In the genomic region with DNA sequence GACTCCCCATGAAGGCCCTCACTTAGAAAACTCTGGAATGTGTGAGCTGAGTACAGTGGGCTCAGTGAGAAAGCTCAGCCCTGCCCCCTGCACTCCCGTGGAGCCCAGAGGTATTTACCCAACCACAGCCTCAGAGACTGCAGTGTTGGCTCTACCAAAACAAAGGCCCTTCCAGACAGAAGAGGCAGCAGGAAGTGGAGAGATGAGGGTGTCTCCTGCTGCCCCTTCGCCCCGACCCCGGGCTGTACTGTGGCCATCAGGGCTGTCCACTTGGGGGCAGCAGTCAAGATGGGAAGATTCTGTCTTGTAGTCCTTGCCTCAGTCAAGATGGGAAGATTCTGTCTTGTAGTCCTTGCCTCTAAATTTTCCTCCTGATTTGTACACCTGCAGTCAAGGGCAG, we compare ENCODE assay signal across 14 cellular contexts.
DNase-seq lines count a peak whose midpoint lies in the region; ATAC-seq, FAIRE-seq and TF ChIP-seq lines count a peak whose summit lies in the region.
"Had no signal": no experiment of that assay in that cellular context is flagged by ENCODE, and none has a peak within 500 bp of the region (broad histone marks: within the 10 kb centered on the region; RNA-seq: fewer than 3 reads in every experiment).

No MANE protein-coding gene starts in this region.

- no peak overlapping the region for H3K9ac ChIP-seq in keratinocyte (ENCODE audit: control insufficient read depth, extremely low read depth, insufficient read depth, low read length)

- no peak overlapping the region for H3K4me2 ChIP-seq in keratinocyte (ENCODE audit: control insufficient read depth, extremely low read depth, insufficient read depth, low read depth, low read length)

- peak; percentile 35 for TF ChIP-seq CTCF in AG09309 (IDR thresholded peaks at IDR 0.05; ENCODE audit: control insufficient read depth, insufficient read depth, low read depth, low read length, missing control alignments)
- TF ChIP-seq CTCF in WTC11 (IDR thresholded peaks at IDR 0.05), result peak; percentile 38; the same call in 1 of the 2 replicates
- peak; percentile 17 to 61 (median 36) for TF ChIP-seq CTCF in keratinocyte (optimal IDR thresholded peaks at IDR 0.05 in 1 of 3, IDR thresholded peaks at IDR 0.05 in 1 of 3, conservative IDR thresholded peaks at IDR 0.05 in 1 of 3; ENCODE audit: extremely low read depth in 1 of 3, insufficient read depth in 2 of 3, low read length in 3 of 3)
- TF ChIP-seq CTCF in right atrium auricular region (IDR thresholded peaks at IDR 0.05), result no peak

- H3K9me3 Mint-ChIP-seq in WTC11, result no peaks in the 10 kb centered on the region
- H3K9me3 Mint-ChIP-seq: T-helper 1 cell treated with Interleukin-12 subunit alpha and Interleukin-12 subunit beta and Interleukin-4 antibody, amounts not matched to agents 30 μg/mL and 1 μg/mL, for 36 hours had no signal

- no peaks in the 10 kb centered on the region for H3K9me1 ChIP-seq in keratinocyte (ENCODE audit: control insufficient read depth, extremely low read depth, insufficient read depth, low read length)

- H3K4me3 Mint-ChIP-seq in WTC11, result no peak overlapping the region
- H3K4me3 Mint-ChIP-seq: activated naive CD8-positive, alpha-beta T cell; T-helper 1 cell treated with Interleukin-12 subunit alpha and Interleukin-12 subunit beta and Interleukin-4 antibody, amounts not matched to agents 30 μg/mL and 1 μg/mL, for 36 hours had no signal

- POLR2A ChIA-PET in HEK293T (lab: Yijun Ruan, JAX) (no interaction called here), WTC11 (lab: Charles Lee) (no interaction called here)

- H3K4me1 ChIP-seq in keratinocyte (ENCODE audit: control insufficient read depth, extremely low read depth, insufficient read depth, low read length), result peaks cover 6% of the 10 kb centered on the region
- no peaks in the 10 kb centered on the region for H3K4me1 ChIP-seq in right atrium auricular region
- H3K4me1 ChIP-seq: heart left ventricle had no signal

- H3K27ac Mint-ChIP-seq in WTC11, result no peak overlapping the region
- H3K27ac Mint-ChIP-seq: activated naive CD8-positive, alpha-beta T cell; T-helper 1 cell treated with Interleukin-12 subunit alpha and Interleukin-12 subunit beta and Interleukin-4 antibody, amounts not matched to agents 30 μg/mL and 1 μg/mL, for 36 hours had no signal

- CTCF ChIA-PET in HEK293T (lab: Yijun Ruan, JAX) (no interaction called here), WTC11 (lab: Charles Lee) (interaction anchor here (0.7 to 2.1 kb wide), 6 partner anchors 55 to 172 kb away, joined by 3 to 6 read pairs (median 4); no protein-coding TSS in a partner anchor)

- H3K36me3 Mint-ChIP-seq in WTC11, result no peaks in the 10 kb centered on the region
- H3K36me3 Mint-ChIP-seq: activated naive CD8-positive, alpha-beta T cell had no signal

- H3K27ac ChIP-seq in keratinocyte (ENCODE audit: control insufficient read depth, insufficient read depth, low read length), result no peak overlapping the region
- no peak overlapping the region for H3K27ac ChIP-seq in right atrium auricular region
- H3K27ac ChIP-seq: heart left ventricle, HL-60 had no signal

- no peak for DNase-seq in AG09309 (ENCODE audit: low read depth)
- DNase-seq in HEK293T (ENCODE audit: extremely low spot score), result peak; percentile 22
- DNase-seq in WTC11 (ENCODE audit: low spot score), result peak; percentile 65
- no peak for DNase-seq in keratinocyte (ENCODE audit: low read depth, low spot score)
- DNase-seq in NOMO-1 (lab: John Stamatoyannopoulos, UW; ENCODE audit: unreplicated experiment in 2 of 2), result no peak
- DNase-seq in right atrium auricular region (ENCODE audit: low spot score), result no peak
- DNase-seq in NCI-H510A (lab: John Stamatoyannopoulos, UW), result no peak
- DNase-seq: NK-92 treated with Interleukin-12 subunit alpha and Interleukin-12 subunit beta, amount 100 ng/mL, for 24 hours had no signal

- H3K36me3 ChIP-seq in keratinocyte (ENCODE audit: control insufficient read depth in 2 of 2, extremely low read depth in 1 of 2, insufficient read depth in 2 of 2, low read length in 2 of 2) (no peaks in the 10 kb centered on the region), right atrium auricular region (no peaks in the 10 kb centered on the region)
- H3K36me3 ChIP-seq: heart left ventricle had no signal

- FAIRE-seq in keratinocyte (lab: Jason Lieb, UNC), result no peak
- FAIRE-seq: GM12892 had no signal

- no peaks in the 10 kb centered on the region for H3K9me3 ChIP-seq in keratinocyte (ENCODE audit: control insufficient read depth, low read depth, low read length)
- H3K9me3 ChIP-seq in right atrium auricular region, result no peaks in the 10 kb centered on the region
- H3K9me3 ChIP-seq: heart left ventricle had no signal

- dilution Hi-C loops in keratinocyte (cut with MboI; ENCODE audit: extremely low pct_ligation_motif_present, low sequenced_read_pairs), result no loop called here

- peaks cover 11% of the 10 kb centered on the region for H3K4me1 Mint-ChIP-seq in WTC11

- H3K4me3 ChIP-seq in AG09309 (ENCODE audit: control insufficient read depth, low read depth, low read length) (no peak overlapping the region), keratinocyte (ENCODE audit: control insufficient read depth in 2 of 3, extremely low read depth in 1 of 3, insufficient read depth in 2 of 3, low read depth in 1 of 3, low read length in 3 of 3) (no peak overlapping the region), right atrium auricular region (no peak overlapping the region)
- H3K4me3 ChIP-seq: heart left ventricle had no signal

- H3K79me2 ChIP-seq in keratinocyte (ENCODE audit: control insufficient read depth, insufficient read depth, low read length), result no peaks in the 10 kb centered on the region

- H3K27me3 Mint-ChIP-seq in WTC11 (ENCODE audit: low read depth), result peaks cover 4% of the 10 kb centered on the region; the same call in 1 of the 2 replicates
- H3K27me3 Mint-ChIP-seq: activated naive CD8-positive, alpha-beta T cell had no signal

- H2AFZ ChIP-seq in keratinocyte (ENCODE audit: control insufficient read depth, low read length), result no peak overlapping the region

- H4K20me1 ChIP-seq in keratinocyte (ENCODE audit: control insufficient read depth, extremely low read depth, insufficient read depth, low read length), result no peaks in the 10 kb centered on the region

- H3K27me3 ChIP-seq in keratinocyte (ENCODE audit: control insufficient read depth, extremely low read depth, insufficient read depth, low read length) (peaks cover 22% of the 10 kb centered on the region), right atrium auricular region (no peaks in the 10 kb centered on the region)

- peak; percentile 92 for ATAC-seq in WTC11
- ATAC-seq in GM21381 (IDR thresholded peaks at IDR 0.05; ENCODE audit: unreplicated experiment), result no peak
- ATAC-seq: heart left ventricle had no signal

TF ChIP-seq in HEK293T, 16 proteins besides CTCF, POLR2A, EP300 and RAD21 (continues in another document):
- no peak for TF ChIP-seq HDGF (IDR thresholded peaks at IDR 0.05; ENCODE audit: borderline replicate concordance)
- no peak for TF ChIP-seq SP1 (IDR thresholded peaks at IDR 0.05)
- TF ChIP-seq SUZ12 (IDR thresholded peaks at IDR 0.05), result no peak
- no peak for TF ChIP-seq CTBP1 (IDR thresholded peaks at IDR 0.05; ENCODE audit: borderline replicate concordance)
- TF ChIP-seq TARDBP (IDR thresholded peaks at IDR 0.05), result no peak
- no peak for TF ChIP-seq ZNF384 (IDR thresholded peaks at IDR 0.05)
- no peak for TF ChIP-seq LEF1 (IDR thresholded peaks at IDR 0.05; ENCODE audit: borderline replicate concordance)
- no peak for TF ChIP-seq NFRKB (IDR thresholded peaks at IDR 0.05)
- TF ChIP-seq FOXK2 (IDR thresholded peaks at IDR 0.05), result no peak
- no peak for TF ChIP-seq L3MBTL2 (conservative IDR thresholded peaks at IDR 0.05)
- TF ChIP-seq FOXM1 (IDR thresholded peaks at IDR 0.05; ENCODE audit: borderline replicate concordance), result no peak
- no peak for TF ChIP-seq ELF4 (IDR thresholded peaks at IDR 0.05)
- TF ChIP-seq FOXA1 (IDR thresholded peaks at IDR 0.05), result no peak
- TF ChIP-seq BHLHE40 (IDR thresholded peaks at IDR 0.05; ENCODE audit: borderline replicate concordance), result no peak
- TF ChIP-seq ARNT (IDR thresholded peaks at IDR 0.05), result no peak

TF ChIP-seq in WTC11, 78 proteins besides CTCF, POLR2A, EP300 and RAD21 (continues in another document):
- no peak for TF ChIP-seq SMAD3 (CRISPR knock-in tag; IDR thresholded peaks at IDR 0.05; ENCODE audit: borderline replicate concordance)
- TF ChIP-seq ZNF263 (CRISPR knock-in tag; IDR thresholded peaks at IDR 0.05; ENCODE audit: low read depth), result no peak
- TF ChIP-seq, protein P1, sequence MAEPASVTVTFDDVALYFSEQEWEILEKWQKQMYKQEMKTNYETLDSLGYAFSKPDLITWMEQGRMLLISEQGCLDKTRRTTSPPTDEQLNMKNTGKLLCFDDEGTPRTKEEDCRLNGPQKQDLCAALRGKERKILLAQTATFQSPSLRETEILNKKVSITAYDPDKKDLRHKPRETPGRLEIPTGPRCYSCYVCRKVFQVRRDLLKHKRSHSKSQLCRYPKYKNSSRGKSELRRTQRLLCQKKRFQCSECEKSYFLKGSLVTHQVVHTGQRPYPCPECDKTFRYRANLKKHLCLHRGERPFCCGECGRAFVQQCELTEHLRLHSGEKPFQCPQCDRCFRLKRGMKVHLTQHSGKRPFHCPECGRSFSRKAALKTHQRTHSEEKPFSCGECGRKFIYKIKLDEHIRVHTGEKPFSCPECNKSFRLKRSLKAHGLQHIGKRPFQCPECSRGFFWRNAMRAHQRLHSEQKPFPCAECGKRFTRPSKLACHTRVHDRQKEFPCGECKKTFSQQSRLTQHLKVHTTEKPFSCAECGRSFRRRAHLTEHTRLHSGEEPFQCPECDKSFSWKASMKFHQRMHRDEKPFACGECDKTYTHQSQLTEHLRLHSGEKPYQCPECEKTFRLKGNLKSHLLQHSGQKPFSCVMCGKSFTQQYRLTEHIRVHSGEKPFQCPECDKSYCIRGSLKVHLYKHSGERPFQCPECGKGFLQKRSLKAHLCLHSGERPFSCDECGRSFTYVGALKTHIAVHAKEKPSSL (CRISPR knock-in tag; conservative IDR thresholded peaks at IDR 0.05), result no peak
- no peak for TF ChIP-seq ZNF138 (CRISPR knock-in tag; conservative IDR thresholded peaks at IDR 0.05)
- no peak for TF ChIP-seq JUN (CRISPR knock-in tag; IDR thresholded peaks at IDR 0.05)
- TF ChIP-seq GRHL2 (CRISPR knock-in tag; IDR thresholded peaks at IDR 0.05; ENCODE audit: insufficient replicate concordance, severe bottlenecking), result no peak
- TF ChIP-seq ATF1 (CRISPR knock-in tag; IDR thresholded peaks at IDR 0.05), result no peak
- no peak for TF ChIP-seq FOXK1 (CRISPR knock-in tag; IDR thresholded peaks at IDR 0.05)

Comparison
In these comparisons a context has a peak if more than half of its experiments do, and no peak if none do; other contexts are left out.
1. DNase-seq: peak in HEK293T (single experiment) and WTC11 (single experiment); none in AG09309 (single experiment), keratinocyte (single experiment), NOMO-1 (0 of 2), right atrium auricular region (single experiment) and NCI-H510A (single experiment).
2. CTCF ChIP-seq: peak in AG09309 (single experiment), WTC11 (single experiment) and keratinocyte (3 of 3); none in right atrium auricular region (0 of 2).